16 cellular contexts compared by ENCODE assay signal in genomic region chr12:55934773-55935172, GRCh38. TPM values are rescaled to one million over a fixed set of nuclear protein-coding genes. Genes with fewer than 3 reads are reported as not detected.
DNase-seq lines count a peak whose midpoint lies in the region; ATAC-seq and TF ChIP-seq lines count a peak whose summit lies in the region.
"Had no signal": no experiment of that assay in that cellular context is flagged by ENCODE, and none has a peak within 500 bp of the region (broad histone marks: within the 10 kb centered on the region; RNA-seq: fewer than 3 reads in every experiment).

No MANE protein-coding gene starts in this region.

- no peak overlapping the region for H3K9ac ChIP-seq in duodenal mucosa (ENCODE audit: low read depth in 1 of 2, low read length in 2 of 2)
- H3K9ac ChIP-seq: parathyroid adenoma had no signal

- H3K27ac ChIP-seq in breast epithelium (no peak overlapping the region), RWPE2 (ENCODE audit: poor library complexity, severe bottlenecking) (peak overlapping the region; percentile 98), duodenal mucosa (ENCODE audit: low read depth, low read length) (no peak overlapping the region), thymus (ENCODE audit: low read depth) (no peak overlapping the region), suprapubic skin (no peak overlapping the region)
- H3K27ac ChIP-seq: parathyroid adenoma, SJCRH30 had no signal

- intact Hi-C loops in MCF 10A (cut with micrococcal nuclease): no loop called here
- intact Hi-C loops in breast epithelium (cut with DNase I; ENCODE audit: low total_unique reads): loop anchor here (5.0 to 10.0 kb wide), 2 partner anchors 100 to 192 kb away; partner anchors contain the start of gene GDF11

- H3K27ac Mint-ChIP-seq in MCF 10A (ENCODE audit: low read depth, unreplicated experiment): peak overlapping the region; percentile 79
- H3K27ac Mint-ChIP-seq: mesothelial cell of epicardium had no signal

- H3K27me3 ChIP-seq in breast epithelium (no peaks in the 10 kb centered on the region), RWPE2 (ENCODE audit: insufficient read depth, poor library complexity, severe bottlenecking) (no peaks in the 10 kb centered on the region), duodenal mucosa (ENCODE audit: control insufficient read depth in 1 of 2, insufficient read depth in 2 of 2, low read length in 2 of 2) (no peaks in the 10 kb centered on the region), thymus (ENCODE audit: control insufficient read depth, insufficient read depth) (no peaks in the 10 kb centered on the region), suprapubic skin (no peaks in the 10 kb centered on the region)
- H3K27me3 ChIP-seq: SJCRH30 had no signal

- no TSS peak for BruUV-seq in MCF 10A (replicated peaks; lab: Mats Ljungman, UMichigan)

- TF ChIP-seq POLR2A in breast epithelium (IDR thresholded peaks at IDR 0.05) (no peak), suprapubic skin (IDR thresholded peaks at IDR 0.05) (no peak)

- DNase-seq in MCF 10A (ENCODE audit: unreplicated experiment) (no peak), breast epithelium (ENCODE audit: low spot score in 2 of 2) (no peak), RWPE2 (ENCODE audit: low spot score) (no peak), inferior parietal cortex (ENCODE audit: extremely low spot score) (no peak), suprapubic skin (ENCODE audit: low spot score in 2 of 2) (no peak), NCI-H1417 treated with DMSO at 0.1 percent for 48 hours (lab: John Stamatoyannopoulos, UW) (no peak)
- DNase-seq: effector CD8-positive, alpha-beta T cell; foreskin melanocyte; NCI-H2171 treated with DMSO at 0.1 percent for 48 hours; SJCRH30 had no signal

- H3K9me3 Mint-ChIP-seq in MCF 10A (ENCODE audit: unreplicated experiment): no peaks in the 10 kb centered on the region
- H3K9me3 Mint-ChIP-seq: mesothelial cell of epicardium had no signal

- POLR2A ChIA-PET in MCF 10A (lab: Yijun Ruan, JAX): interaction anchor here (0.6 to 12.6 kb wide), 10 partner anchors 9 to 115 kb away, joined by 3 to 207 read pairs (median 11); partner anchors contain the start of genes DNAJC14, ORMDL2, RAB5B and SARNP

- H3K36me3 Mint-ChIP-seq in MCF 10A (ENCODE audit: insufficient read depth, unreplicated experiment): peaks cover 47% of the 10 kb centered on the region
- H3K36me3 Mint-ChIP-seq: mesothelial cell of epicardium had no signal

- TF ChIP-seq CTCF in MCF 10A (IDR thresholded peaks at IDR 0.05; ENCODE audit: unreplicated experiment) (no peak), breast epithelium (IDR thresholded peaks at IDR 0.05) (no peak), RWPE2 (IDR thresholded peaks at IDR 0.05; ENCODE audit: poor library complexity, severe bottlenecking) (no peak), suprapubic skin (IDR thresholded peaks at IDR 0.05) (no peak)

- no peak for TF ChIP-seq EP300 in suprapubic skin (IDR thresholded peaks at IDR 0.05)

- no peak for ATAC-seq in RWPE2 (ENCODE audit: low read depth)

- CTCF ChIA-PET in MCF 10A (lab: Yijun Ruan, JAX): interaction anchor here (1.0 to 8.0 kb wide), 8 partner anchors 7 to 196 kb away, joined by 3 to 108 read pairs (median 4); partner anchors contain the start of genes DGKA, ORMDL2 and PYM1

- H3K27me3 Mint-ChIP-seq in MCF 10A (ENCODE audit: insufficient read depth, unreplicated experiment): no peaks in the 10 kb centered on the region

- H3K4me3 Mint-ChIP-seq in MCF 10A (ENCODE audit: unreplicated experiment): no peak overlapping the region
- H3K4me3 Mint-ChIP-seq: mesothelial cell of epicardium had no signal

- peaks cover 73% of the 10 kb centered on the region for H3K4me1 Mint-ChIP-seq in MCF 10A (ENCODE audit: insufficient read depth, unreplicated experiment)

- no peaks in the 10 kb centered on the region for H3K36me3 ChIP-seq in breast epithelium
- peaks cover 61% of the 10 kb centered on the region for H3K36me3 ChIP-seq in RWPE2 (ENCODE audit: low read depth)
- H3K36me3 ChIP-seq in duodenal mucosa (ENCODE audit: control insufficient read depth in 1 of 2, insufficient read depth in 2 of 2, low read length in 2 of 2): peaks cover 16 to 34% of the 10 kb centered on the region in 2 donors
- peaks cover 52% of the 10 kb centered on the region for H3K36me3 ChIP-seq in thymus (ENCODE audit: control insufficient read depth, insufficient read depth)
- H3K36me3 ChIP-seq in suprapubic skin: peaks cover 17% of the 10 kb centered on the region
- H3K36me3 ChIP-seq: HAP-1, SJCRH30 had no signal

- H3K9me3 ChIP-seq in breast epithelium (no peaks in the 10 kb centered on the region), RWPE2 (ENCODE audit: severe bottlenecking) (no peaks in the 10 kb centered on the region), duodenal mucosa (ENCODE audit: control insufficient read depth in 1 of 2, low read length in 2 of 2) (no peaks in the 10 kb centered on the region), thymus (ENCODE audit: control insufficient read depth) (no peaks in the 10 kb centered on the region), suprapubic skin (no peaks in the 10 kb centered on the region)
- H3K9me3 ChIP-seq: HAP-1, SJCRH30 had no signal

- peaks cover 4 to 20% of the 10 kb centered on the region in 2 donors for H3K4me1 ChIP-seq in breast epithelium
- peaks cover 60% of the 10 kb centered on the region for H3K4me1 ChIP-seq in RWPE2 (ENCODE audit: insufficient read depth, poor library complexity, severe bottlenecking)
- H3K4me1 ChIP-seq in duodenal mucosa (ENCODE audit: control insufficient read depth in 1 of 2, insufficient read depth in 2 of 2, low read length in 2 of 2): peaks cover 37 to 48% of the 10 kb centered on the region in 2 donors
- peaks cover 30% of the 10 kb centered on the region for H3K4me1 ChIP-seq in thymus (ENCODE audit: control insufficient read depth, insufficient read depth, low read length)
- peaks cover 62% of the 10 kb centered on the region for H3K4me1 ChIP-seq in suprapubic skin

- H3K4me3 ChIP-seq in breast epithelium: no peak overlapping the region
- H3K4me3 ChIP-seq in RWPE2 (ENCODE audit: severe bottlenecking): no peak overlapping the region
- peak overlapping the region; percentile 14 to 33 for H3K4me3 ChIP-seq in duodenal mucosa (ENCODE audit: low read depth in 1 of 2, low read length in 2 of 2)
- H3K4me3 ChIP-seq in thymus (ENCODE audit: low read length): peak overlapping the region; percentile 70
- H3K4me3 ChIP-seq in suprapubic skin: no peak overlapping the region
- H3K4me3 ChIP-seq: HAP-1, SJCRH30, smooth muscle cell had no signal

- 85% methylated on average over 1 of the region's 1 CpG for WGBS in thymus
- 61% methylated on average over 1 of the region's 1 CpG for WGBS in suprapubic skin

RNA-seq across cellular contexts. Expression of gene DGKA, which starts 3.8 kb away (rescaled TPM):
- total RNA-seq in MCF 10A (2022): 177 and 236 TPM in 2 replicates
- total RNA-seq in breast epithelium: 10 to 100 TPM; 25.1 to 50.5 (median 44.2) TPM
- 381 TPM for polyA plus RNA-seq in thymus
- total RNA-seq in suprapubic skin: 100 to 1,000 TPM; 185 to 556 (median 198) TPM

RNA-seq across cellular contexts. Expression of gene PYM1, which starts 7.1 kb away (rescaled TPM):
- total RNA-seq in MCF 10A (2022): 50.5 and 56.5 TPM in 2 replicates
- total RNA-seq in breast epithelium: 10 to 100 TPM; 25.9 to 38.1 (median 33.0) TPM
- 57.9 TPM for polyA plus RNA-seq in thymus
- total RNA-seq in suprapubic skin: 10 to 100 TPM; 32.0 to 41.8 (median 37.4) TPM

RNA-seq across cellular contexts. Expression of gene PMEL, which starts 31.1 kb away (rescaled TPM):
- 0.59 TPM in 1 of 2 replicates, not detected in the other for total RNA-seq in MCF 10A (2022)
- 10 to 100 TPM in 1 of 3 donors, 1 to 10 TPM in 2; 4.7 to 18.7 (median 7.4) TPM for total RNA-seq in breast epithelium
- 0.94 TPM for polyA plus RNA-seq in thymus
- total RNA-seq in suprapubic skin: 100 to 1,000 TPM in 1 of 4 donors, 10 to 100 TPM in 3; 54.4 to 188 (median 71.7) TPM

RNA-seq across cellular contexts. Expression of gene CDK2, which starts 31.9 kb away (rescaled TPM):
- total RNA-seq in MCF 10A (2022) (17.9 and 23.8 TPM in 2 replicates), breast epithelium (10 to 100 TPM in 2 of 3 donors, 1 to 10 TPM in 1; 8.2 to 27.2 (median 27.1) TPM), suprapubic skin (10 to 100 TPM; 18.4 to 33.2 (median 28.6) TPM)
- polyA plus RNA-seq in thymus: 22.3 TPM

RNA-seq across cellular contexts. Expression of gene RAB5B, which starts 39.1 kb away (rescaled TPM):
- total RNA-seq in MCF 10A (2022) (67.4 and 96.1 TPM in 2 replicates), breast epithelium (10 to 100 TPM; 74.9 to 98.8 (median 75.7) TPM), suprapubic skin (100 to 1,000 TPM in 3 of 4 donors, 10 to 100 TPM in 1; 97.1 to 143 (median 114) TPM)
- 63.1 TPM for polyA plus RNA-seq in thymus

Comparison
In these comparisons a context has a peak if more than half of its experiments do, and no peak if none do; other contexts are left out.
1. H3K4me3 ChIP-seq: peak in duodenal mucosa (2 of 2) and thymus (single experiment); none in breast epithelium (0 of 3), RWPE2 (single experiment) and suprapubic skin (single experiment).